In the genomic region with DNA sequence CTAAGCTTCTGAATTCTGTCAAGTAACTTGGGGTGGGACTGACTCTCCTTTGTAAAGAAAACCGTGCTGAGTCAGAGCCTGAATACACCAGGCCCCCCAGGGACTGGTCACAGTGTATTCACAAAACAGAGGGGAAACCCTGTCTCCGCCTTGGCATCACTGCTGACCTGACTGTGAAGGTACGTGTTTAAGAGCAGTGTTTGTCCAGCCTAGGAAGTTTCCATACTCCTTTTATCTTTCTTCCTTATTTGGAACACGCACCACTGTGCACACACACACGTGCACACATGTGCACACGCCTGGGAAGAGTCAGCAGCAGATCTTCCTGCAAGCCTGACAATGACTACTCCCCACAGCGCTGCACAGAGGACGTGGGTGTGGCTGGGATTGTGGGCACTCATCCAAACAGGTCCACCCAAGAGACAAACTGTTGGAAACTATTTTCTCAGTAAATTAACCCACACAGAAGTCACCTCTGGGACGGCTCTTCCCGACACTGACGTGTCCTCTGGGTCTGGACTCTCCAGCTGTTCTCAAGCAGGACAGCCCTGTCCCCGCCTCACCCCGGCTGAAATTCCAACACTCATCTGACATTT, we compare ENCODE assay signal across 8 cellular contexts.
DNase-seq lines count a peak whose midpoint lies in the region; ATAC-seq and TF ChIP-seq lines count a peak whose summit lies in the region.

No MANE protein-coding gene starts in this region.

- H3K27ac Mint-ChIP-seq in chondrocyte (ENCODE audit: unreplicated experiment) = peak overlapping the region; percentile 93
- peak overlapping the region; percentile 0 for H3K27ac Mint-ChIP-seq in neural progenitor cell
- H3K27ac Mint-ChIP-seq in CD8-positive, alpha-beta T cell = no peak overlapping the region

- ATAC-seq in GM18870 (IDR thresholded peaks at IDR 0.05; ENCODE audit: unreplicated experiment) = peak; percentile 81
- peak; percentile 86 for ATAC-seq in HG03039 (IDR thresholded peaks at IDR 0.05; ENCODE audit: unreplicated experiment)
- no peak for ATAC-seq in CD8-positive, alpha-beta T cell

- no peak for TF ChIP-seq CTCF in chondrocyte (IDR thresholded peaks at IDR 0.05)
- no peak for TF ChIP-seq CTCF in neural progenitor cell (IDR thresholded peaks at IDR 0.05)
- TF ChIP-seq CTCF in colonic mucosa (IDR thresholded peaks at IDR 0.05) = no peak
- no peak for TF ChIP-seq CTCF in CD8-positive, alpha-beta T cell (IDR thresholded peaks at IDR 0.05)

- H3K9me3 ChIP-seq in neural progenitor cell (ENCODE audit: low read depth) = no peaks in the 10 kb centered on the region
- no peaks in the 10 kb centered on the region for H3K9me3 ChIP-seq in colonic mucosa
- no peaks in the 10 kb centered on the region for H3K9me3 ChIP-seq in effector memory CD4-positive, alpha-beta T cell (ENCODE audit: control insufficient read depth, low read length)
- no peaks in the 10 kb centered on the region for H3K9me3 ChIP-seq in CD8-positive, alpha-beta T cell (ENCODE audit: low read length)

- H3F3A ChIP-seq in neural progenitor cell (ENCODE audit: low read depth) = no peaks in the 10 kb centered on the region

- H3K4me1 Mint-ChIP-seq in chondrocyte (ENCODE audit: low read depth) (peaks cover 90% of the 10 kb centered on the region), neural progenitor cell (peaks cover 38% of the 10 kb centered on the region)
- peaks cover 12% of the 10 kb centered on the region for H3K4me1 Mint-ChIP-seq in CD8-positive, alpha-beta T cell (ENCODE audit: low read depth)

- H3K27me3 ChIP-seq in neural progenitor cell (no peaks in the 10 kb centered on the region), colonic mucosa (no peaks in the 10 kb centered on the region)
- no peaks in the 10 kb centered on the region for H3K27me3 ChIP-seq in effector memory CD4-positive, alpha-beta T cell (replicated peaks; ENCODE audit: control insufficient read depth, insufficient read depth, low read length, poor library complexity, severe bottlenecking)
- H3K27me3 ChIP-seq in CD8-positive, alpha-beta T cell (ENCODE audit: insufficient read depth, low read length) = no peaks in the 10 kb centered on the region

- H3K36me3 ChIP-seq in neural progenitor cell = no peaks in the 10 kb centered on the region
- H3K36me3 ChIP-seq in colonic mucosa = no peaks in the 10 kb centered on the region
- H3K36me3 ChIP-seq in effector memory CD4-positive, alpha-beta T cell (ENCODE audit: control insufficient read depth, insufficient read depth, low read length) = peaks cover 15% of the 10 kb centered on the region
- no peaks in the 10 kb centered on the region for H3K36me3 ChIP-seq in CD8-positive, alpha-beta T cell (ENCODE audit: insufficient read depth, low read length)

- no peak overlapping the region for H2AFZ ChIP-seq in neural progenitor cell (replicated peaks)

- intact Hi-C loops in colonic mucosa (cut with DNase I) = no loop called here
- intact Hi-C loops in CD8-positive, alpha-beta T cell (cut with DNase I, micrococcal nuclease) = no loop called here

- H3K4me3 Mint-ChIP-seq in chondrocyte (ENCODE audit: unreplicated experiment) = peak overlapping the region; percentile 20
- no peak overlapping the region for H3K4me3 Mint-ChIP-seq in neural progenitor cell
- no peak overlapping the region for H3K4me3 Mint-ChIP-seq in CD8-positive, alpha-beta T cell

- no peaks in the 10 kb centered on the region for H4K20me1 ChIP-seq in neural progenitor cell (ENCODE audit: low read depth)

- H3K27ac ChIP-seq in neural progenitor cell (no peak overlapping the region), colonic mucosa (no peak overlapping the region)
- no peak overlapping the region for H3K27ac ChIP-seq in effector memory CD4-positive, alpha-beta T cell (ENCODE audit: insufficient read depth, low read length, poor library complexity, severe bottlenecking)
- H3K27ac ChIP-seq in CD8-positive, alpha-beta T cell (ENCODE audit: low read depth, low read length) = no peak overlapping the region

- no peaks in the 10 kb centered on the region for H3K79me2 ChIP-seq in neural progenitor cell (ENCODE audit: low read depth)

- H3K9me3 Mint-ChIP-seq in chondrocyte (ENCODE audit: low read depth) (no peaks in the 10 kb centered on the region), neural progenitor cell (no peaks in the 10 kb centered on the region)
- H3K9me3 Mint-ChIP-seq in CD8-positive, alpha-beta T cell = no peaks in the 10 kb centered on the region

- H3K27me3 Mint-ChIP-seq in chondrocyte (ENCODE audit: low read depth) = no peaks in the 10 kb centered on the region
- H3K27me3 Mint-ChIP-seq in neural progenitor cell (ENCODE audit: insufficient read depth, low read depth) = peaks cover 2% of the 10 kb centered on the region
- H3K27me3 Mint-ChIP-seq in CD8-positive, alpha-beta T cell (ENCODE audit: low read depth) = no peaks in the 10 kb centered on the region

- POLR2A ChIA-PET in CD8-positive, alpha-beta T cell (lab: Charles Lee) = interaction anchor here (0.7 kb wide), 1 partner anchor 163 kb away, joined by 3 read pairs; no protein-coding TSS in a partner anchor

- no peak for DNase-seq in chondrocyte (ENCODE audit: low spot score)
- DNase-seq in neural progenitor cell (ENCODE audit: low spot score) = peak; percentile 60
- DNase-seq in colonic mucosa = no peak
- no peak for DNase-seq in effector memory CD4-positive, alpha-beta T cell
- no peak for DNase-seq in CD8-positive, alpha-beta T cell
- no peak for DNase-seq in stimulated activated naive CD4-positive, alpha-beta T cell (lab: John Stamatoyannopoulos, UW)

- no peak overlapping the region for H3K9ac ChIP-seq in neural progenitor cell
- H3K9ac ChIP-seq in colonic mucosa (ENCODE audit: low read depth in 2 of 2, low read length in 2 of 2) = no peak overlapping the region

- H3K4me1 ChIP-seq in neural progenitor cell (peaks cover 16% of the 10 kb centered on the region), colonic mucosa (no peaks in the 10 kb centered on the region)
- peaks cover 3% of the 10 kb centered on the region for H3K4me1 ChIP-seq in effector memory CD4-positive, alpha-beta T cell (ENCODE audit: control insufficient read depth, insufficient read depth, low read length, poor library complexity, severe bottlenecking)
- H3K4me1 ChIP-seq in CD8-positive, alpha-beta T cell (ENCODE audit: insufficient read depth, low read length) = peaks cover 14% of the 10 kb centered on the region

- peak overlapping the region; percentile 45 for H3K4me2 ChIP-seq in neural progenitor cell

- H3K36me3 Mint-ChIP-seq in chondrocyte (ENCODE audit: low read depth) = peaks cover 29% of the 10 kb centered on the region
- peaks cover 1% of the 10 kb centered on the region for H3K36me3 Mint-ChIP-seq in neural progenitor cell
- H3K36me3 Mint-ChIP-seq in CD8-positive, alpha-beta T cell = peaks cover 33% of the 10 kb centered on the region

- no peak overlapping the region for H3K4me3 ChIP-seq in neural progenitor cell
- H3K4me3 ChIP-seq in colonic mucosa = no peak overlapping the region
- no peak overlapping the region for H3K4me3 ChIP-seq in effector memory CD4-positive, alpha-beta T cell (ENCODE audit: insufficient read depth, low read depth, low read length, poor library complexity, severe bottlenecking)
- no peak overlapping the region for H3K4me3 ChIP-seq in CD8-positive, alpha-beta T cell (ENCODE audit: low read depth, low read length)

- CTCF ChIA-PET in CD8-positive, alpha-beta T cell (lab: Charles Lee) = no interaction called here
